In genomic region chr6:168334072-168334471, GRCh38 we compare ENCODE assay signal across 22 cellular contexts. TPM values are rescaled to one million over a fixed set of nuclear protein-coding genes. Genes with fewer than 3 reads are reported as not detected.
DNase-seq lines count a peak whose midpoint lies in the region; ATAC-seq and FAIRE-seq lines count a peak whose summit lies in the region.
"Had no signal": no experiment of that assay in that cellular context is flagged by ENCODE, and none has a peak within 500 bp of the region (broad histone marks: within the 10 kb centered on the region; RNA-seq: fewer than 3 reads in every experiment).

No MANE protein-coding gene starts in this region.

- H3K27ac ChIP-seq in duodenal mucosa (ENCODE audit: low read depth, low read length) = no peak overlapping the region
- peak overlapping the region; percentile 83 to 85 for H3K27ac ChIP-seq in mucosa of rectum (ENCODE audit: low read depth in 2 of 2, low read length in 2 of 2)
- H3K27ac ChIP-seq in small intestine (ENCODE audit: low read depth in 1 of 2, low read length in 1 of 2) = peak overlapping the region; percentile 62 to 84
- H3K27ac ChIP-seq: BLaER1 had no signal

- FAIRE-seq in small intestine (lab: Jason Lieb, UNC) = no peak
- FAIRE-seq: GM12878, H1 had no signal

- no peaks in the 10 kb centered on the region for H3K4me1 Mint-ChIP-seq in activated CD8-positive, alpha-beta T cell treated with anti-CD3 and anti-CD28 coated beads, Interleukin-2, amount 10 ng/mL, durations not matched to agents 7 days and 5 days (ENCODE audit: low read depth)
- H3K4me1 Mint-ChIP-seq: CD14-positive monocyte; CD4-positive, alpha-beta memory T cell had no signal

- peak; percentile 13 for DNase-seq in amniotic epithelial cell (ENCODE audit: low read depth)
- DNase-seq in small intestine = peak; percentile 94
- DNase-seq in NCI-H1092 (lab: John Stamatoyannopoulos, UW) = no peak
- no peak for DNase-seq in dedifferentiated amniotic fluid mesenchymal stem cell (ENCODE audit: extremely low spot score)
- DNase-seq in COLO668 (lab: John Stamatoyannopoulos, UW; ENCODE audit: unreplicated experiment) = no peak
- DNase-seq in activated CD8-positive, alpha-beta T cell treated with anti-CD3 and anti-CD28 coated beads, Interleukin-2, amount 10 ng/mL, durations not matched to agents 7 days and 5 days = no peak
- DNase-seq: 8988T; CD4-positive, alpha-beta memory T cell; DMS 273 treated with DMSO at 0.1 percent for 48 hours; DMS53; DND-41; EL had no signal

- POLR2A ChIA-PET in activated CD8-positive, alpha-beta T cell treated with anti-CD3 and anti-CD28 coated beads, Interleukin-2, amount 10 ng/mL, durations not matched to agents 7 days and 5 days (lab: Charles Lee) = no interaction called here

- no peaks in the 10 kb centered on the region for H3K27me3 Mint-ChIP-seq in activated CD8-positive, alpha-beta T cell treated with anti-CD3 and anti-CD28 coated beads, Interleukin-2, amount 10 ng/mL, durations not matched to agents 7 days and 5 days (ENCODE audit: low read depth)

- no peaks in the 10 kb centered on the region for H3K9me3 ChIP-seq in duodenal mucosa (ENCODE audit: control insufficient read depth in 1 of 2, low read length in 2 of 2)
- H3K9me3 ChIP-seq in mucosa of rectum (ENCODE audit: control insufficient read depth in 2 of 2, low read length in 2 of 2) = no peaks in the 10 kb centered on the region
- no peaks in the 10 kb centered on the region for H3K9me3 ChIP-seq in small intestine (ENCODE audit: control insufficient read depth, low read depth)
- H3K9me3 ChIP-seq: BLaER1 had no signal

- no peaks in the 10 kb centered on the region for H3K36me3 Mint-ChIP-seq in activated CD8-positive, alpha-beta T cell treated with anti-CD3 and anti-CD28 coated beads, Interleukin-2, amount 10 ng/mL, durations not matched to agents 7 days and 5 days (ENCODE audit: low read depth)
- H3K36me3 Mint-ChIP-seq: CD14-positive monocyte; CD4-positive, alpha-beta memory T cell had no signal

- no peak overlapping the region for H3K4me3 Mint-ChIP-seq in activated CD8-positive, alpha-beta T cell treated with anti-CD3 and anti-CD28 coated beads, Interleukin-2, amount 10 ng/mL, durations not matched to agents 7 days and 5 days
- H3K4me3 Mint-ChIP-seq: CD4-positive, alpha-beta memory T cell; H9 had no signal

- WGBS in small intestine, 3 donors = 16 to 52% (median 28%) methylated on average over 5 of the region's 5 CpGs

- no peaks in the 10 kb centered on the region for H3K27me3 ChIP-seq in duodenal mucosa (ENCODE audit: control insufficient read depth in 1 of 2, insufficient read depth in 2 of 2, low read length in 2 of 2)
- H3K27me3 ChIP-seq in mucosa of rectum (ENCODE audit: control insufficient read depth in 2 of 2, insufficient read depth in 2 of 2, low read length in 2 of 2) = no peaks in the 10 kb centered on the region
- no peaks in the 10 kb centered on the region for H3K27me3 ChIP-seq in small intestine (ENCODE audit: control insufficient read depth in 2 of 2, insufficient read depth in 2 of 2, low read length in 2 of 2)
- H3K27me3 ChIP-seq: BLaER1 had no signal

- ATAC-seq in activated CD8-positive, alpha-beta T cell treated with anti-CD3 and anti-CD28 coated beads, Interleukin-2, amount 10 ng/mL, durations not matched to agents 7 days and 5 days = no peak
- ATAC-seq: GM12878 had no signal

- peak overlapping the region; percentile 53 to 57 for H3K4me3 ChIP-seq in duodenal mucosa (ENCODE audit: low read depth in 1 of 2, low read length in 2 of 2)
- peak overlapping the region; percentile 52 to 65 for H3K4me3 ChIP-seq in mucosa of rectum (ENCODE audit: low read length in 2 of 2)
- no peak overlapping the region for H3K4me3 ChIP-seq in small intestine (ENCODE audit: low read depth in 1 of 2, low read length in 2 of 2)
- H3K4me3 ChIP-seq: BLaER1, GM12878 had no signal

- CTCF ChIA-PET in activated CD8-positive, alpha-beta T cell treated with anti-CD3 and anti-CD28 coated beads, Interleukin-2, amount 10 ng/mL, durations not matched to agents 7 days and 5 days (lab: Charles Lee) = no interaction called here

- H3K9me3 Mint-ChIP-seq in activated CD8-positive, alpha-beta T cell treated with anti-CD3 and anti-CD28 coated beads, Interleukin-2, amount 10 ng/mL, durations not matched to agents 7 days and 5 days (ENCODE audit: insufficient read depth) = no peaks in the 10 kb centered on the region
- H3K9me3 Mint-ChIP-seq: H9 had no signal

- no peaks in the 10 kb centered on the region for H3K36me3 ChIP-seq in duodenal mucosa (ENCODE audit: control insufficient read depth in 1 of 2, insufficient read depth in 2 of 2, low read length in 2 of 2)
- no peaks in the 10 kb centered on the region for H3K36me3 ChIP-seq in mucosa of rectum (ENCODE audit: control insufficient read depth in 2 of 2, insufficient read depth in 2 of 2, low read length in 2 of 2)
- H3K36me3 ChIP-seq in small intestine (ENCODE audit: control insufficient read depth in 2 of 2, insufficient read depth in 2 of 2, low read length in 2 of 2) = no peaks in the 10 kb centered on the region
- H3K36me3 ChIP-seq: BLaER1 had no signal

- no peak overlapping the region for H3K9ac ChIP-seq in duodenal mucosa (ENCODE audit: low read depth in 1 of 2, low read length in 2 of 2)
- no peak overlapping the region for H3K9ac ChIP-seq in mucosa of rectum (ENCODE audit: low read depth in 1 of 2, low read length in 2 of 2)
- H3K9ac ChIP-seq: BLaER1 had no signal

- H3K4me1 ChIP-seq in duodenal mucosa (ENCODE audit: control insufficient read depth in 1 of 2, insufficient read depth in 2 of 2, low read length in 2 of 2) (peaks cover 5% of the 10 kb centered on the region in 2 donors), mucosa of rectum (ENCODE audit: control insufficient read depth in 2 of 2, insufficient read depth in 2 of 2, low read length in 2 of 2) (peaks cover 0 to 9% of the 10 kb centered on the region in 2 donors), small intestine (ENCODE audit: control insufficient read depth in 2 of 2, insufficient read depth in 1 of 2, low read depth in 1 of 2, low read length in 1 of 2) (peaks cover 0 to 2% of the 10 kb centered on the region in 2 donors)
- H3K4me1 ChIP-seq: BLaER1 had no signal

- H3K27ac Mint-ChIP-seq in activated CD8-positive, alpha-beta T cell treated with anti-CD3 and anti-CD28 coated beads, Interleukin-2, amount 10 ng/mL, durations not matched to agents 7 days and 5 days = no peak overlapping the region
- H3K27ac Mint-ChIP-seq: CD14-positive monocyte; CD4-positive, alpha-beta memory T cell had no signal

RNA-seq across cellular contexts. Expression of gene DACT2, which starts 14.5 kb away (rescaled TPM):
- under 1 TPM in 2 of 3 donors, not detected in 1; 0.48 to 0.54 TPM for polyA plus RNA-seq in small intestine
- not detected for total RNA-seq in activated CD8-positive, alpha-beta T cell treated with anti-CD3 and anti-CD28 coated beads, Interleukin-2, amount 10 ng/mL, durations not matched to agents 7 days and 5 days
- total RNA-seq: CD4-positive, alpha-beta memory T cell; G401; GM12878; HT-29 had no signal
- polyA plus RNA-seq: AG04450; CD14-positive monocyte; CD4-positive, alpha-beta memory T cell; GM12878 had no signal

Comparison
In these comparisons a context has a peak if more than half of its experiments do, and no peak if none do; other contexts are left out.
1. DNase-seq: peak in amniotic epithelial cell (single experiment) and small intestine (single experiment); none in NCI-H1092 (single experiment), dedifferentiated amniotic fluid mesenchymal stem cell (single experiment), COLO668 (single experiment) and activated CD8-positive, alpha-beta T cell treated with anti-CD3 and anti-CD28 coated beads, Interleukin-2, amount 10 ng/mL, durations not matched to agents 7 days and 5 days (single experiment).
2. H3K4me3 ChIP-seq: peak in duodenal mucosa (2 of 2) and mucosa of rectum (2 of 2); none in small intestine (0 of 2).